In genomic region chr9:23438299-23438907, GRCh38 we compare ENCODE assay signal across 1 cellular context.
TF ChIP-seq lines count a peak whose summit lies in the region.

No MANE protein-coding gene starts in this region.

TF ChIP-seq in liver, 16 proteins besides CTCF, POLR2A, EP300 and RAD21 (continued from another document):
- TF ChIP-seq ZBTB33 (IDR thresholded peaks at IDR 0.05) (no peak), TAF1 (conservative IDR thresholded peaks at IDR 0.05) (peak; percentile 75), HNF4A (conservative IDR thresholded peaks at IDR 0.05) (peak; percentile 68 to 73), SP1 (IDR thresholded peaks at IDR 0.05) (peak; percentile 73), NR2F2 (IDR thresholded peaks at IDR 0.05) (no peak), FOXA1 (IDR thresholded peaks at IDR 0.05) (no peak), RXRA (IDR thresholded peaks at IDR 0.05) (peak; percentile 42 to 63), GABPA (IDR thresholded peaks at IDR 0.05 in 1 of 2, conservative IDR thresholded peaks at IDR 0.05 in 1 of 2) (no peak)
